ENCODE assay signal across 26 cellular contexts in genomic region chrX:46324166-46324565, GRCh38.
DNase-seq lines count a peak whose midpoint lies in the region; FAIRE-seq and TF ChIP-seq lines count a peak whose summit lies in the region.
"Had no signal": no experiment of that assay in that cellular context is flagged by ENCODE, and none has a peak within 500 bp of the region (broad histone marks: within the 10 kb centered on the region; RNA-seq: fewer than 3 reads in every experiment).

No MANE protein-coding gene starts in this region.

- no peak for TF ChIP-seq POLR2A in H1 (IDR thresholded peaks at IDR 0.05; ENCODE audit: control extremely low read depth in 1 of 2, low read depth in 2 of 2, low read length in 2 of 2)
- no peak for TF ChIP-seq POLR2A in thyroid gland (IDR thresholded peaks at IDR 0.05)

- H3K4me2 ChIP-seq in H1 (ENCODE audit: insufficient read depth in 1 of 2, low read depth in 2 of 2, low read length in 2 of 2) (no peak overlapping the region), smooth muscle cell (no peak overlapping the region)

- H3K79me2 ChIP-seq in H1 (ENCODE audit: control insufficient read depth in 1 of 2, insufficient read depth in 2 of 2, low read length in 2 of 2) (no peaks in the 10 kb centered on the region), smooth muscle cell (ENCODE audit: low read depth) (no peaks in the 10 kb centered on the region)

- H4K20me1 ChIP-seq in H1 (replicated peaks in 1 of 2; ENCODE audit: control insufficient read depth in 1 of 2, insufficient read depth in 2 of 2, low read length in 2 of 2): no peaks in the 10 kb centered on the region
- no peaks in the 10 kb centered on the region for H4K20me1 ChIP-seq in smooth muscle cell (ENCODE audit: low read depth)

- H3K9me3 ChIP-seq in MG63: no peaks in the 10 kb centered on the region
- no peaks in the 10 kb centered on the region for H3K9me3 ChIP-seq in H1 (ENCODE audit: insufficient read depth in 2 of 2, low read depth in 1 of 2, low read length in 1 of 2)
- no peaks in the 10 kb centered on the region for H3K9me3 ChIP-seq in smooth muscle cell (replicated peaks; ENCODE audit: low read depth)
- H3K9me3 ChIP-seq in thyroid gland: no peaks in the 10 kb centered on the region
- H3K9me3 ChIP-seq: BE2C had no signal

- H3K27ac ChIP-seq in H1 (ENCODE audit: low read depth, low read length) (no peak overlapping the region), smooth muscle cell (ENCODE audit: low read depth) (peak overlapping the region; percentile 73), thyroid gland (no peak overlapping the region)

- DNase-seq in activated naive CD4-positive, alpha-beta T cell treated with anti-CD3 and anti-CD28 coated beads for 36 hours: no peak
- DNase-seq in activated naive CD4-positive, alpha-beta T cell (lab: John Stamatoyannopoulos, UW): no peak
- DNase-seq in MG63 (peak; percentile 6), H1 (ENCODE audit: low read depth in 1 of 2, low spot score in 2 of 2) (no peak), smooth muscle cell (lab: John Stamatoyannopoulos, UW; ENCODE audit: unreplicated experiment) (no peak), iPS-NIHi11 (ENCODE audit: low spot score) (no peak), thyroid gland (no peak), NOMO-1 treated with dmso at 0.1 percent for 144 hours (lab: John Stamatoyannopoulos, UW; ENCODE audit: unreplicated experiment) (no peak)
- DNase-seq: BE2C, DMS53, EL, GF-D8, H9, NCI-H1105, NCI-H146, NCI-H2029, NCI-H2227 treated with DMSO at 0.1 percent for 48 hours, NCI-H510A, NCI-H748 treated with DMSO at 0.1 percent for 48 hours, SHP77 had no signal

- no peak overlapping the region for H4K8ac ChIP-seq in H1 (ENCODE audit: extremely low read depth, insufficient read depth, low read length)

- H2BK15ac ChIP-seq in H1 (ENCODE audit: low read length): peak overlapping the region; percentile 29; the same call in 1 of the 2 replicates

- no peaks in the 10 kb centered on the region for H3F3A ChIP-seq in smooth muscle cell (ENCODE audit: low read depth)

- H3K4ac ChIP-seq in H1 (replicated peaks; ENCODE audit: insufficient read length, low read depth, low read length): no peak overlapping the region

- no peak overlapping the region for H3K18ac ChIP-seq in H1 (ENCODE audit: extremely low read depth, low read length)

- peaks cover 79% of the 10 kb centered on the region for H3K4me1 Mint-ChIP-seq in activated naive CD4-positive, alpha-beta T cell treated with anti-CD3 and anti-CD28 coated beads for 36 hours (ENCODE audit: low read depth)

- H3K9me3 Mint-ChIP-seq in activated naive CD4-positive, alpha-beta T cell treated with anti-CD3 and anti-CD28 coated beads for 36 hours: no peaks in the 10 kb centered on the region

- no peaks in the 10 kb centered on the region for H3K27me3 Mint-ChIP-seq in activated naive CD4-positive, alpha-beta T cell treated with anti-CD3 and anti-CD28 coated beads for 36 hours (ENCODE audit: low read depth)

- TF ChIP-seq EP300 in H1 (IDR thresholded peaks at IDR 0.05; ENCODE audit: borderline replicate concordance in 1 of 2, low read depth in 2 of 2, low read length in 2 of 2): no peak

- no peaks in the 10 kb centered on the region for H3K27me3 ChIP-seq in MG63
- H3K27me3 ChIP-seq in H1 (replicated peaks in 1 of 4; ENCODE audit: control insufficient read depth in 3 of 4, extremely low read depth in 1 of 4, insufficient read depth in 3 of 4, low read length in 3 of 4): no peaks in the 10 kb centered on the region
- H3K27me3 ChIP-seq in smooth muscle cell (ENCODE audit: low read depth): no peaks in the 10 kb centered on the region
- no peaks in the 10 kb centered on the region for H3K27me3 ChIP-seq in thyroid gland
- H3K27me3 ChIP-seq: BE2C had no signal

- no peaks in the 10 kb centered on the region for H3K36me3 ChIP-seq in MG63
- H3K36me3 ChIP-seq in H1 (ENCODE audit: control insufficient read depth in 2 of 4, insufficient read depth in 4 of 4, low read length in 3 of 4): no peaks in the 10 kb centered on the region; a peak in 1 of 8 replicates
- H3K36me3 ChIP-seq in smooth muscle cell (ENCODE audit: low read depth): no peaks in the 10 kb centered on the region
- no peaks in the 10 kb centered on the region for H3K36me3 ChIP-seq in thyroid gland
- H3K36me3 ChIP-seq: BE2C had no signal

- H2AFZ ChIP-seq in H1 (ENCODE audit: low read length) (no peak overlapping the region), smooth muscle cell (ENCODE audit: low read depth) (no peak overlapping the region)

- no peak overlapping the region for H3K4me3 ChIP-seq in MG63
- H3K4me3 ChIP-seq in H1 (ENCODE audit: extremely low read depth in 1 of 4, insufficient read depth in 2 of 4, low read depth in 3 of 4, low read length in 4 of 4): no peak overlapping the region
- no peak overlapping the region for H3K4me3 ChIP-seq in smooth muscle cell
- no peak overlapping the region for H3K4me3 ChIP-seq in thyroid gland (replicated peaks in 1 of 3)
- H3K4me3 ChIP-seq: K562 had no signal

- H2BK5ac ChIP-seq in H1 (ENCODE audit: low read depth, low read length): no peak overlapping the region

- H2BK120ac ChIP-seq in H1 (replicated peaks; ENCODE audit: low read depth, low read length): no peak overlapping the region

- H3K4me3 Mint-ChIP-seq in activated naive CD4-positive, alpha-beta T cell treated with anti-CD3 and anti-CD28 coated beads for 36 hours: no peak overlapping the region
- H3K4me3 Mint-ChIP-seq: H9 had no signal

- intact Hi-C loops in activated naive CD4-positive, alpha-beta T cell treated with anti-CD3 and anti-CD28 coated beads for 36 hours (cut with micrococcal nuclease): loop anchor here (5.0 to 10.0 kb wide), 7 partner anchors 53 to 612 kb away; no protein-coding TSS in a partner anchor
- intact Hi-C loops in thyroid gland (cut with DNase I): no loop called here

- H2AK5ac ChIP-seq in H1 (ENCODE audit: low read depth, low read length): no peak overlapping the region

- H2BK12ac ChIP-seq in H1 (ENCODE audit: low read depth, low read length): no peak overlapping the region

- no peak overlapping the region for H2BK20ac ChIP-seq in H1 (ENCODE audit: low read length)

- peak overlapping the region; percentile 21 for H3K27ac Mint-ChIP-seq in activated naive CD4-positive, alpha-beta T cell treated with anti-CD3 and anti-CD28 coated beads for 36 hours

- H3K36me3 Mint-ChIP-seq in activated naive CD4-positive, alpha-beta T cell treated with anti-CD3 and anti-CD28 coated beads for 36 hours (ENCODE audit: low read depth): no peaks in the 10 kb centered on the region

- POLR2A ChIA-PET in H1 (lab: Charles Lee; ENCODE audit: partially characterized antibody): no interaction called here

- TF ChIP-seq CTCF in H1 (IDR thresholded peaks at IDR 0.05; ENCODE audit: control extremely low read depth in 1 of 3, insufficient read depth in 1 of 3, low read depth in 1 of 3, low read length in 3 of 3): no peak
- TF ChIP-seq CTCF in smooth muscle cell (IDR thresholded peaks at IDR 0.05; ENCODE audit: borderline replicate concordance, insufficient read depth, poor library complexity, severe bottlenecking): no peak
- TF ChIP-seq CTCF in thyroid gland (IDR thresholded peaks at IDR 0.05): no peak

- no peaks in the 10 kb centered on the region for H3K23me2 ChIP-seq in H1 (ENCODE audit: low read depth, low read length)

- peaks cover 5 to 18% (median 9%) of the 10 kb centered on the region in 4 experiments; a peak in 6 of 7 replicates for H3K4me1 ChIP-seq in H1 (replicated peaks in 1 of 4; ENCODE audit: control insufficient read depth in 3 of 4, insufficient read depth in 4 of 4, low read length in 3 of 4)
- H3K4me1 ChIP-seq in smooth muscle cell (ENCODE audit: low read depth): peaks cover 11% of the 10 kb centered on the region
- peaks cover 9 to 27% of the 10 kb centered on the region in 2 donors for H3K4me1 ChIP-seq in thyroid gland
- H3K4me1 ChIP-seq: BE2C had no signal

- no peak overlapping the region for H4K5ac ChIP-seq in H1 (ENCODE audit: insufficient read length, low read depth, low read length)

- no peak overlapping the region for H3K23ac ChIP-seq in H1 (ENCODE audit: insufficient read length)

- FAIRE-seq in H1 (lab: Jason Lieb, UNC): no peak
- FAIRE-seq: A204.1, D721Med, GM19239, HepG2, K562, RCC 7860 had no signal

- no peaks in the 10 kb centered on the region for H3K79me1 ChIP-seq in H1 (ENCODE audit: low read depth, low read length)

- H3K9ac ChIP-seq in H1 (replicated peaks in 1 of 4; ENCODE audit: extremely low read depth in 1 of 4, low read depth in 3 of 4, low read length in 3 of 4): no peak overlapping the region
- no peak overlapping the region for H3K9ac ChIP-seq in smooth muscle cell (ENCODE audit: low read depth)

- CTCF ChIA-PET in activated naive CD4-positive, alpha-beta T cell treated with anti-CD3 and anti-CD28 coated beads for 36 hours (lab: Charles Lee): no interaction called here
- CTCF ChIA-PET in H1 (lab: Charles Lee; ENCODE audit: partially characterized antibody): no interaction called here

- TF ChIP-seq RAD21 in H1 (IDR thresholded peaks at IDR 0.05 in 1 of 2, conservative IDR thresholded peaks at IDR 0.05 in 1 of 2; ENCODE audit: low read depth in 2 of 2, low read length in 2 of 2): no peak

- H3K14ac ChIP-seq in H1 (ENCODE audit: insufficient read length): no peak overlapping the region

- WGBS in H1 (ENCODE audit: extremely low coverage in 1 of 2, insufficient coverage in 1 of 2, insufficient read length in 1 of 2, insufficient replicate concordance in 2 of 2, low coverage in 1 of 2, low lambda C conversion rate in 2 of 2, missing lambda C conversion rate in 1 of 2), 2 experiments: 84% methylated on average over 3 of the region's 3 CpGs; no CpG with 5 or more reads in 1 of the 2 experiments
- 97% methylated on average over 3 of the region's 3 CpGs for WGBS in smooth muscle cell (ENCODE audit: low lambda C conversion rate)
- WGBS in thyroid gland, 2 donors: 98 to 100% methylated on average over 3 of the region's 3 CpGs

- H3K56ac ChIP-seq in H1 (replicated peaks; ENCODE audit: insufficient read length, low read depth, low read length): no peak overlapping the region

- H4K91ac ChIP-seq in H1 (replicated peaks; ENCODE audit: insufficient read length, low read length): no peak overlapping the region

TF ChIP-seq in H1, 55 proteins besides CTCF, POLR2A, EP300 and RAD21 (continues in another document):
- no peak for TF ChIP-seq CREB1 (IDR thresholded peaks at IDR 0.05)
- TF ChIP-seq SIX5 (IDR thresholded peaks at IDR 0.05; ENCODE audit: low read depth, low read length): no peak
- no peak for TF ChIP-seq CBX8 (IDR thresholded peaks at IDR 0.05; ENCODE audit: borderline replicate concordance, low read depth, low read length)
- no peak for TF ChIP-seq RFX5 (IDR thresholded peaks at IDR 0.05; ENCODE audit: borderline replicate concordance, low read depth, low read length)
- no peak for TF ChIP-seq ZNF274 (IDR thresholded peaks at IDR 0.05; ENCODE audit: borderline replicate concordance, extremely low read depth, low read length)
- TF ChIP-seq EGR1 (IDR thresholded peaks at IDR 0.05; ENCODE audit: borderline replicate concordance, low read depth, low read length): no peak
- TF ChIP-seq HDAC6 (IDR thresholded peaks at IDR 0.05; ENCODE audit: low read depth, low read length): no peak
- TF ChIP-seq ASH2L (IDR thresholded peaks at IDR 0.05; ENCODE audit: low read length): no peak
- no peak for TF ChIP-seq POLR2AphosphoS5 (IDR thresholded peaks at IDR 0.05; ENCODE audit: low read depth, low read length)
